In genomic region chr18:42074704-42075103, GRCh38 we compare ENCODE assay signal across 1 cellular context.
TF ChIP-seq lines count a peak whose summit lies in the region.

No MANE protein-coding gene starts in this region.

TF ChIP-seq in WTC11, 78 proteins besides CTCF, POLR2A, EP300 and RAD21 (continued from another document):
- no peak for TF ChIP-seq ZNF532 (CRISPR knock-in tag; IDR thresholded peaks at IDR 0.05; ENCODE audit: borderline replicate concordance)
